ENCODE assay signal across 11 cellular contexts in genomic region chr20:12458241-12458640, GRCh38.
"Had no signal": no experiment of that assay in that cellular context is flagged by ENCODE, and none has a peak within 500 bp of the region (broad histone marks: within the 10 kb centered on the region; RNA-seq: fewer than 3 reads in every experiment).

No MANE protein-coding gene starts in this region.

- H3K4me2 ChIP-seq: GM23338 had no signal

- ATAC-seq: GM23338, HCT116 had no signal

- H3K36me3 ChIP-seq: HAP-1 had no signal

- H3K9me3 ChIP-seq: HAP-1 had no signal

- H2AFZ ChIP-seq: GM23248, GM23338 had no signal

- H3K4me3 ChIP-seq: GM23248, GM23338, HAP-1 had no signal

- H3K9ac ChIP-seq: GM23248 had no signal

- H3K27ac ChIP-seq: GM23248 had no signal

- FAIRE-seq: H1, H54 had no signal

- H3K4me1 ChIP-seq: HAP-1 had no signal

- DNase-seq: GM23248, GOT3, H7, H9, HCEC 1CT, HFFc6 had no signal
